Comparison of ENCODE assay signal across 8 cellular contexts in the genomic region with DNA sequence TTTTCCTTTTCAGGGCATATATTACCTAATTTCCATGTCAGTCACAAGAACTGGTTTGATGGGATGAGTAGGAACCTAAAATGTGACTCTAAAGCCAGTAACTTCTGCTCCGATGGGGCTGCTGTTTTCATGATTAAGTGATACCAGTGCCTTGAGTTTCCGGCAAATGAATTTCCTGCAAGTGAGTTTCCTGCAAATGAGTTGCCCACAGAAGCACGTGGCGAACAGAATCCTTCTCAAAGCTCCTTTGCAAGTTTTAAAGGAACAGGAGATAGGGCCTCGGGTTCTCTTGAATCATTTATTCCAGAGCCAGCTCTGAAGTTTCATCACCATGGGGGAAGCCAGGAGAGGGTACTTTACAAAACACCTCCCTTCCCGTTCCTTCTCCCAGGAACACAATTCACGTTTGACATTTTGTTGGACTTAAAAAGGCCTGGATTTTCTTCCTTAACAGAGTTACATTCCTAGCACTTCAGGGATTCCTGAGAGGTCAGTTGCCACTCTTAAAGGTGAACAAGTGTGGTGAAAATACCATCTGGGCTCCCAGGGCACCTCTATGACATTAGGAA. TPM values are rescaled to one million over a fixed set of nuclear protein-coding genes. Genes with fewer than 3 reads are reported as not detected.
A peak's percentile ranks its signal among the peaks of the same experiment; 100 is the strongest.
DNase-seq lines count a peak whose midpoint lies in the region; ATAC-seq and TF ChIP-seq lines count a peak whose summit lies in the region.

No MANE protein-coding gene starts in this region.

- H3K4me3 ChIP-seq in CD4-positive, CD25-positive, alpha-beta regulatory T cell (ENCODE audit: low read depth, low read length): peak overlapping the region; percentile 52
- no peak overlapping the region for H3K4me3 ChIP-seq in Peyer's patch
- no peak overlapping the region for H3K4me3 ChIP-seq in neural progenitor cell
- H3K4me3 ChIP-seq in H7 (ENCODE audit: insufficient read depth, low read depth, low read length): no peak overlapping the region

- H3K27ac Mint-ChIP-seq in CD4-positive, CD25-positive, alpha-beta regulatory T cell: peak overlapping the region; percentile 74 to 97 (median 86)
- H3K27ac Mint-ChIP-seq in neural progenitor cell: no peak overlapping the region

- no peaks in the 10 kb centered on the region for H3K9me3 Mint-ChIP-seq in CD4-positive, CD25-positive, alpha-beta regulatory T cell
- H3K9me3 Mint-ChIP-seq in neural progenitor cell: no peaks in the 10 kb centered on the region

- no peak for TF ChIP-seq POLR2A in Peyer's patch (IDR thresholded peaks at IDR 0.05)

- peak overlapping the region; percentile 62 to 85 (median 81) for H3K4me3 Mint-ChIP-seq in CD4-positive, CD25-positive, alpha-beta regulatory T cell
- no peak overlapping the region for H3K4me3 Mint-ChIP-seq in neural progenitor cell

- no peaks in the 10 kb centered on the region for H3K36me3 Mint-ChIP-seq in CD4-positive, CD25-positive, alpha-beta regulatory T cell
- H3K36me3 Mint-ChIP-seq in neural progenitor cell: peaks cover 5% of the 10 kb centered on the region

- peaks cover 10 to 55% (median 39%) of the 10 kb centered on the region in 4 donors for H3K4me1 Mint-ChIP-seq in CD4-positive, CD25-positive, alpha-beta regulatory T cell
- H3K4me1 Mint-ChIP-seq in neural progenitor cell: peaks cover 28% of the 10 kb centered on the region

- peak in 2 of 3 donors; percentile 24 to 84 for DNase-seq in CD4-positive, CD25-positive, alpha-beta regulatory T cell
- no peak for DNase-seq in Peyer's patch
- DNase-seq in dermis blood vessel endothelial cell: peak; percentile 65
- DNase-seq in neural progenitor cell (ENCODE audit: low spot score): peak; percentile 44
- DNase-seq in H7: no peak
- DNase-seq in RPMI8226: no peak
- DNase-seq in NCI-H526 (lab: John Stamatoyannopoulos, UW): no peak

- peaks cover 8% of the 10 kb centered on the region for H3F3A ChIP-seq in neural progenitor cell (ENCODE audit: low read depth)

- peaks cover 24% of the 10 kb centered on the region for H4K20me1 ChIP-seq in neural progenitor cell (ENCODE audit: low read depth)

- peak overlapping the region; percentile 66 for H3K27ac ChIP-seq in CD4-positive, CD25-positive, alpha-beta regulatory T cell (ENCODE audit: insufficient read depth, low read length, poor library complexity, severe bottlenecking)
- H3K27ac ChIP-seq in Peyer's patch (peak overlapping the region in 3 of 4 donors; percentile 31 to 54 (median 42)), neural progenitor cell (peak overlapping the region; percentile 23)

- H3K4me2 ChIP-seq in neural progenitor cell: peak overlapping the region; percentile 13

- H3K36me3 ChIP-seq in CD4-positive, CD25-positive, alpha-beta regulatory T cell (ENCODE audit: control insufficient read depth, insufficient read depth, low read length): no peaks in the 10 kb centered on the region
- no peaks in the 10 kb centered on the region for H3K36me3 ChIP-seq in Peyer's patch
- H3K36me3 ChIP-seq in neural progenitor cell: no peaks in the 10 kb centered on the region
- no peaks in the 10 kb centered on the region for H3K36me3 ChIP-seq in H7 (replicated peaks; ENCODE audit: control insufficient read depth, insufficient read depth, low read length)

- TF ChIP-seq CTCF in Peyer's patch (IDR thresholded peaks at IDR 0.05) (no peak), neural progenitor cell (IDR thresholded peaks at IDR 0.05) (no peak)

- H3K79me2 ChIP-seq in neural progenitor cell (ENCODE audit: low read depth): peaks cover 25% of the 10 kb centered on the region

- no peaks in the 10 kb centered on the region for H3K27me3 Mint-ChIP-seq in CD4-positive, CD25-positive, alpha-beta regulatory T cell
- peaks cover 3% of the 10 kb centered on the region for H3K27me3 Mint-ChIP-seq in neural progenitor cell (ENCODE audit: insufficient read depth, low read depth)

- H3K27me3 ChIP-seq in CD4-positive, CD25-positive, alpha-beta regulatory T cell (ENCODE audit: control insufficient read depth, insufficient read depth, low read length): no peaks in the 10 kb centered on the region
- H3K27me3 ChIP-seq in Peyer's patch (no peaks in the 10 kb centered on the region), neural progenitor cell (peaks cover 14% of the 10 kb centered on the region), H7 (ENCODE audit: control insufficient read depth, insufficient read depth, low read length) (no peaks in the 10 kb centered on the region)

- H3K4me1 ChIP-seq in CD4-positive, CD25-positive, alpha-beta regulatory T cell (ENCODE audit: control insufficient read depth, insufficient read depth, low read length, poor library complexity, severe bottlenecking): peaks cover 47% of the 10 kb centered on the region
- peaks cover 0 to 20% (median 10%) of the 10 kb centered on the region in 4 donors for H3K4me1 ChIP-seq in Peyer's patch
- peaks cover 21% of the 10 kb centered on the region for H3K4me1 ChIP-seq in neural progenitor cell

- peak overlapping the region; percentile 44 for H2AFZ ChIP-seq in neural progenitor cell (replicated peaks)

- ATAC-seq in CD4-positive, CD25-positive, alpha-beta regulatory T cell (ENCODE audit: low read depth in 2 of 2): no peak
- no peak for ATAC-seq in HG02763 (IDR thresholded peaks at IDR 0.05; ENCODE audit: unreplicated experiment)

- H3K9me3 ChIP-seq in CD4-positive, CD25-positive, alpha-beta regulatory T cell (ENCODE audit: control insufficient read depth in 2 of 2, low read length in 2 of 2): no peaks in the 10 kb centered on the region
- H3K9me3 ChIP-seq in Peyer's patch (no peaks in the 10 kb centered on the region), neural progenitor cell (ENCODE audit: low read depth) (no peaks in the 10 kb centered on the region)

- no peak overlapping the region for H3K9ac ChIP-seq in neural progenitor cell

RNA-seq across cellular contexts. Expression of a gene that starts 2.2 kb away (rescaled TPM):
- 42.3 TPM for total RNA-seq in CD4-positive, CD25-positive, alpha-beta regulatory T cell
- 10 to 100 TPM in 1 of 4 donors, 1 to 10 TPM in 3; 6.7 to 10.3 (median 8.4) TPM for polyA plus RNA-seq in CD4-positive, CD25-positive, alpha-beta regulatory T cell
- total RNA-seq in Peyer's patch: 10 to 100 TPM; 19.5 to 21.4 (median 20.1) TPM
- total RNA-seq in dermis blood vessel endothelial cell: 9.0 and 13.3 TPM in 2 replicates
- 9.1 and 11.2 TPM in 2 replicates for total RNA-seq in neural progenitor cell (ENCODE audit: low replicate concordance)
- total RNA-seq in H7 (2014; rRNA removed; shearing (Covaris generic)): 4.6 and 7.4 TPM in 2 replicates

RNA-seq across cellular contexts. Expression of a gene that starts 28.6 kb away (rescaled TPM):
- total RNA-seq in CD4-positive, CD25-positive, alpha-beta regulatory T cell: 1.6 TPM
- polyA plus RNA-seq in CD4-positive, CD25-positive, alpha-beta regulatory T cell: 1 to 10 TPM; 2.7 to 5.8 (median 4.0) TPM
- total RNA-seq in Peyer's patch (10 to 100 TPM in 2 of 4 donors, 1 to 10 TPM in 2; 9.1 to 53.6 (median 9.7) TPM), dermis blood vessel endothelial cell (7.9 and 9.9 TPM in 2 replicates), neural progenitor cell (ENCODE audit: low replicate concordance) (42.7 and 48.6 TPM in 2 replicates)
- 6.2 and 7.8 TPM in 2 replicates for total RNA-seq in H7 (2014; rRNA removed; shearing (Covaris generic))

Comparison
In these comparisons a context has a peak if more than half of its experiments do, and no peak if none do; other contexts are left out.
1. DNase-seq: peak in CD4-positive, CD25-positive, alpha-beta regulatory T cell (2 of 3), dermis blood vessel endothelial cell (single experiment) and neural progenitor cell (single experiment); none in Peyer's patch (0 of 3), H7 (single experiment), RPMI8226 (single experiment) and NCI-H526 (0 of 2).
2. Peak in every context shown above with its lines, with median percentiles within 50 percentile points of each other: H3K27ac ChIP-seq.